In the genomic region with DNA sequence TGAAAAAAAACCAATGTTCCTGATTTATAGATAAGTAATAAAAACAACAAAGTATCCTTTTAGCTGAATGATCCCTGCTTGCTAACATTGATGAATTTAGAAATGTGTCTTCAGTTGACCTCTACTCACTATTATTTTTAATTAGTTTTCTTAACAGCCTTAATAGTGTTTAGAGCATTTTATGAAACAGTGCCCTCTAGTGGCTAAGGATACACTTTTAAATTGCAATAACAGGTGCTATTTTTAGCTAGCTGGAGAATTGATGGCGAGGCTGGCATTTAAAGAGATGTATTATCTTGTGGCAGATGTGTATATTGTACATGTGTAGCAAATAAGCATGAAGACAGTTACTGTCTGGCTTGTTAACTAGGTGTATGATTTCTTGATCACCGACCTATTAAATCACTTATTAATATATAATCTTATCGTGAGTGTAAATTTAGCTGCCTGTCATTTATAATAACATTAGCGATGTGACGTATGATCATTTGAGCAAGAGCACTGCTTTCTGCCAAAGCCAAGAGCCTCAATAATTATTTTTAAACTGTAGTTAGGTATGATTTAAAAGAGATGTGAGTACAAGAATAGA, we compare ENCODE assay signal across 9 cellular contexts.
A peak's percentile ranks its signal among the peaks of the same experiment; 100 is the strongest.
DNase-seq lines count a peak whose midpoint lies in the region; ATAC-seq, FAIRE-seq and TF ChIP-seq lines count a peak whose summit lies in the region.
"Had no signal": no experiment of that assay in that cellular context is flagged by ENCODE, and none has a peak within 500 bp of the region (broad histone marks: within the 10 kb centered on the region; RNA-seq: fewer than 3 reads in every experiment).

No MANE protein-coding gene starts in this region.

- no peaks in the 10 kb centered on the region for H3K36me3 ChIP-seq in Panc1 (ENCODE audit: control insufficient read depth, insufficient read depth, low read length)
- H3K36me3 ChIP-seq in small intestine (ENCODE audit: control insufficient read depth in 2 of 2, insufficient read depth in 2 of 2, low read length in 2 of 2): no peaks in the 10 kb centered on the region

- FAIRE-seq in small intestine (lab: Jason Lieb, UNC): no peak

- TF ChIP-seq CTCF in Panc1 (IDR thresholded peaks at IDR 0.05) (peak; percentile 66; the same call in 1 of the 2 replicates), fibroblast of villous mesenchyme (IDR thresholded peaks at IDR 0.05; ENCODE audit: insufficient read depth, low read depth, low read length) (peak; percentile 48)

- POLR2A ChIA-PET in Panc1 (lab: Charles Lee): no interaction called here

- intact Hi-C loops in Panc1 (cut with micrococcal nuclease; ENCODE audit: unreplicated experiment): loop anchor here (5.0 kb wide), 1 partner anchor 432 kb away; no protein-coding TSS in a partner anchor

- H3K4me1 ChIP-seq in Panc1 (ENCODE audit: control insufficient read depth, insufficient read depth, low read length) (no peaks in the 10 kb centered on the region), small intestine (ENCODE audit: control insufficient read depth in 2 of 2, insufficient read depth in 1 of 2, low read depth in 1 of 2, low read length in 1 of 2) (no peaks in the 10 kb centered on the region)

- no TSS peak for BruUV-seq in Panc1 (replicated peaks; lab: Mats Ljungman, UMichigan)

- H3K27me3 ChIP-seq in Panc1 (ENCODE audit: control insufficient read depth, insufficient read depth, low read length): no peaks in the 10 kb centered on the region
- no peaks in the 10 kb centered on the region for H3K27me3 ChIP-seq in small intestine (ENCODE audit: control insufficient read depth in 2 of 2, insufficient read depth in 2 of 2, low read length in 2 of 2)

- CTCF ChIA-PET in Panc1 (lab: Charles Lee): interaction anchor here (0.8 kb wide), 1 partner anchor 112 kb away, joined by 3 read pairs; no protein-coding TSS in a partner anchor

- 55 to 57% (median 56%) methylated on average over 5 of the region's 5 CpGs for WGBS in small intestine, 3 donors

- no peak overlapping the region for H3K4me3 ChIP-seq in Panc1 (ENCODE audit: low read depth in 2 of 2, low read length in 2 of 2)
- H3K4me3 ChIP-seq in fibroblast of villous mesenchyme (ENCODE audit: low read depth, low read length): no peak overlapping the region
- H3K4me3 ChIP-seq in small intestine (ENCODE audit: low read depth in 1 of 2, low read length in 2 of 2): no peak overlapping the region

- H3K27ac ChIP-seq in Panc1 (ENCODE audit: low read length) (no peak overlapping the region), small intestine (ENCODE audit: low read depth in 1 of 2, low read length in 1 of 2) (no peak overlapping the region)

- in situ Hi-C loops in KBM-7 (cut with MboI; ENCODE audit: low pct_unique_long_range_greater_than_20kb, low sequenced_read_pairs) (no loop called here), Panc1 (cut with HindIII; ENCODE audit: low pct_unique_long_range_greater_than_20kb, low sequenced_read_pairs) (no loop called here)

- no peak for ATAC-seq in Panc1
- no peak for ATAC-seq in HG03196 (IDR thresholded peaks at IDR 0.05; ENCODE audit: unreplicated experiment)

- H3K9me3 ChIP-seq in Panc1 (ENCODE audit: control insufficient read depth, insufficient read depth, low read depth, low read length) (no peaks in the 10 kb centered on the region), small intestine (ENCODE audit: control insufficient read depth, low read depth) (no peaks in the 10 kb centered on the region)

- DNase-seq in GM04504 (ENCODE audit: low read depth) (peak; percentile 1), KBM-7 (peak; percentile 39), Panc1 (ENCODE audit: low read depth, low spot score) (peak; percentile 41), fibroblast of villous mesenchyme (ENCODE audit: low read depth) (peak; percentile 28), small intestine (peak; percentile 23), NCI-H2227 (lab: John Stamatoyannopoulos, UW; ENCODE audit: unreplicated experiment) (no peak), epidermal melanocyte (ENCODE audit: insufficient read length, low spot score) (no peak)
- DNase-seq: naive B cell had no signal

Comparison
In these comparisons a context has a peak if more than half of its experiments do, and no peak if none do; other contexts are left out.
1. DNase-seq: peak in GM04504 (single experiment), KBM-7 (single experiment), Panc1 (single experiment), fibroblast of villous mesenchyme (single experiment) and small intestine (single experiment); none in NCI-H2227 (single experiment) and epidermal melanocyte (single experiment).